In the genomic region with DNA sequence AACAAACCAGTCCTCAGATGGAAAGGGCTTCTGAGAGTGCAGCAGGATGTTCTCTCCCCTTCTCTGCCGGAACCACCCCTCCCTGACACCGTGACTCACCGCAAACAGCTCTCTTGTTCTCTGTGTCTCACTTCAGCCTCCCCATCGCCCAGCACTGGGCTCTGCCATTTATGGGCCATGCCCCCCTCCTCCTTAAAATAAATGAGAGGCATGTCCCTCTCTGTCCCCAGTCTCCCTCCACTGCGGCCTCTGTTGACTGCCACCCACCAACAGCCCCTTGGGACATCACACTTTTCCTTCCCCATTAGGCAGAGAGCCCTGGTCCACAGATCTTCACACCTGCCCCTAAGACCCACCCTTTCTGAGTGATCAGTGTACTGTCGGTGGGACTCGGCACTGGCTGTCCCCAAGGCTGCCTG, we compare ENCODE assay signal across 1 cellular context.
TF ChIP-seq lines count a peak whose summit lies in the region.

No MANE protein-coding gene starts in this region.

TF ChIP-seq in HepG2, 621 proteins besides CTCF, POLR2A, EP300 and RAD21 (continues in another document):
- TF ChIP-seq SMAD1 (CRISPR knock-in tag; IDR thresholded peaks at IDR 0.05; ENCODE audit: borderline replicate concordance, low read depth) (no peak), DNMT3B (CRISPR knock-in tag; conservative IDR thresholded peaks at IDR 0.05) (0 out of 2 replicates have a peak, but pooled peaks have one; percentile 33), ZNF329 (CRISPR knock-in tag; IDR thresholded peaks at IDR 0.05; ENCODE audit: low read depth) (peak; percentile 74; the same call in 1 of the 2 replicates), ZNF430 (CRISPR knock-in tag; IDR thresholded peaks at IDR 0.05) (no peak), ZNF10 (CRISPR knock-in tag; IDR thresholded peaks at IDR 0.05; ENCODE audit: borderline replicate concordance, low read depth) (no peak), ZNF234 (CRISPR knock-in tag; conservative IDR thresholded peaks at IDR 0.05) (no peak), ZFX (CRISPR knock-in tag; IDR thresholded peaks at IDR 0.05; ENCODE audit: low read depth) (no peak), ETV5 (CRISPR knock-in tag; IDR thresholded peaks at IDR 0.05; ENCODE audit: borderline replicate concordance) (peak; percentile 83; the same call in 1 of the 2 replicates), HDAC2 (CRISPR knock-in tag; IDR thresholded peaks at IDR 0.05) (no peak), SAP130 (CRISPR knock-in tag; IDR thresholded peaks at IDR 0.05; ENCODE audit: low read depth) (peak; percentile 54; the same call in 1 of the 2 replicates), MTA1 (CRISPR knock-in tag; IDR thresholded peaks at IDR 0.05; ENCODE audit: borderline replicate concordance) (no peak), CEBPG (CRISPR knock-in tag; IDR thresholded peaks at IDR 0.05) (no peak), ZNF777 (CRISPR knock-in tag; IDR thresholded peaks at IDR 0.05) (no peak), ZFP41 (CRISPR knock-in tag; IDR thresholded peaks at IDR 0.05; ENCODE audit: borderline replicate concordance) (no peak), KAT8 (CRISPR knock-in tag; IDR thresholded peaks at IDR 0.05) (0 out of 2 replicates have a peak, but pooled peaks have one; percentile 14), GABPA (IDR thresholded peaks at IDR 0.05; ENCODE audit: low read depth, low read length) (no peak), GABPA (CRISPR knock-in tag; IDR thresholded peaks at IDR 0.05; ENCODE audit: low read depth) (peak; percentile 29; the same call in 1 of the 2 replicates), BCL6 (CRISPR knock-in tag; IDR thresholded peaks at IDR 0.05) (no peak), ZNF670 (CRISPR knock-in tag; IDR thresholded peaks at IDR 0.05; ENCODE audit: borderline replicate concordance) (no peak), BRD4 (CRISPR knock-in tag; IDR thresholded peaks at IDR 0.05) (no peak)
- TF ChIP-seq, protein P1, sequence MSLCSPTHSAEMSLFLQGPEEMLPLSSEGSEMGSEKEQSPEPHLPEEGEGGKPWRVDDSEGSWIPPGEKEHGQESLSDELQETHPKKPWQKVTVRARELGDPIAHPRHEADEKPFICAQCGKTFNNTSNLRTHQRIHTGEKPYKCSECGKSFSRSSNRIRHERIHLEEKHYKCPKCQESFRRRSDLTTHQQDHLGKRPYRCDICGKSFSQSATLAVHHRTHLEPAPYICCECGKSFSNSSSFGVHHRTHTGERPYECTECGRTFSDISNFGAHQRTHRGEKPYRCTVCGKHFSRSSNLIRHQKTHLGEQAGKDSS (CRISPR knock-in tag; IDR thresholded peaks at IDR 0.05; ENCODE audit: borderline replicate concordance, low read depth): no peak
- TF ChIP-seq, protein P2, sequence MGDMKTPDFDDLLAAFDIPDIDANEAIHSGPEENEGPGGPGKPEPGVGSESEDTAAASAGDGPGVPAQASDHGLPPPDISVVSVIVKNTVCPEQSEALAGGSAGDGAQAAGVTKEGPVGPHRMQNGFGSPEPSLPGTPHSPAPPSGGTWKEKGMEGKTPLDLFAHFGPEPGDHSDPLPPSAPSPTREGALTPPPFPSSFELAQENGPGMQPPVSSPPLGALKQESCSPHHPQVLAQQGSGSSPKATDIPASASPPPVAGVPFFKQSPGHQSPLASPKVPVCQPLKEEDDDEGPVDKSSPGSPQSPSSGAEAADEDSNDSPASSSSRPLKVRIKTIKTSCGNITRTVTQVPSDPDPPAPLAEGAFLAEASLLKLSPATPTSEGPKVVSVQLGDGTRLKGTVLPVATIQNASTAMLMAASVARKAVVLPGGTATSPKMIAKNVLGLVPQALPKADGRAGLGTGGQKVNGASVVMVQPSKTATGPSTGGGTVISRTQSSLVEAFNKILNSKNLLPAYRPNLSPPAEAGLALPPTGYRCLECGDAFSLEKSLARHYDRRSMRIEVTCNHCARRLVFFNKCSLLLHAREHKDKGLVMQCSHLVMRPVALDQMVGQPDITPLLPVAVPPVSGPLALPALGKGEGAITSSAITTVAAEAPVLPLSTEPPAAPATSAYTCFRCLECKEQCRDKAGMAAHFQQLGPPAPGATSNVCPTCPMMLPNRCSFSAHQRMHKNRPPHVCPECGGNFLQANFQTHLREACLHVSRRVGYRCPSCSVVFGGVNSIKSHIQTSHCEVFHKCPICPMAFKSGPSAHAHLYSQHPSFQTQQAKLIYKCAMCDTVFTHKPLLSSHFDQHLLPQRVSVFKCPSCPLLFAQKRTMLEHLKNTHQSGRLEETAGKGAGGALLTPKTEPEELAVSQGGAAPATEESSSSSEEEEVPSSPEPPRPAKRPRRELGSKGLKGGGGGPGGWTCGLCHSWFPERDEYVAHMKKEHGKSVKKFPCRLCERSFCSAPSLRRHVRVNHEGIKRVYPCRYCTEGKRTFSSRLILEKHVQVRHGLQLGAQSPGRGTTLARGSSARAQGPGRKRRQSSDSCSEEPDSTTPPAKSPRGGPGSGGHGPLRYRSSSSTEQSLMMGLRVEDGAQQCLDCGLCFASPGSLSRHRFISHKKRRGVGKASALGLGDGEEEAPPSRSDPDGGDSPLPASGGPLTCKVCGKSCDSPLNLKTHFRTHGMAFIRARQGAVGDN (CRISPR knock-in tag; IDR thresholded peaks at IDR 0.05): peak; percentile 20; the same call in 1 of the 2 replicates
- TF ChIP-seq, protein P3, sequence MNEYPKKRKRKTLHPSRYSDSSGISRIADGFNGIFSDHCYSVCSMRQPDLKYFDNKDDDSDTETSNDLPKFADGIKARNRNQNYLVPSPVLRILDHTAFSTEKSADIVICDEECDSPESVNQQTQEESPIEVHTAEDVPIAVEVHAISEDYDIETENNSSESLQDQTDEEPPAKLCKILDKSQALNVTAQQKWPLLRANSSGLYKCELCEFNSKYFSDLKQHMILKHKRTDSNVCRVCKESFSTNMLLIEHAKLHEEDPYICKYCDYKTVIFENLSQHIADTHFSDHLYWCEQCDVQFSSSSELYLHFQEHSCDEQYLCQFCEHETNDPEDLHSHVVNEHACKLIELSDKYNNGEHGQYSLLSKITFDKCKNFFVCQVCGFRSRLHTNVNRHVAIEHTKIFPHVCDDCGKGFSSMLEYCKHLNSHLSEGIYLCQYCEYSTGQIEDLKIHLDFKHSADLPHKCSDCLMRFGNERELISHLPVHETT (CRISPR knock-in tag; conservative IDR thresholded peaks at IDR 0.05): no peak
- TF ChIP-seq, protein P4, sequence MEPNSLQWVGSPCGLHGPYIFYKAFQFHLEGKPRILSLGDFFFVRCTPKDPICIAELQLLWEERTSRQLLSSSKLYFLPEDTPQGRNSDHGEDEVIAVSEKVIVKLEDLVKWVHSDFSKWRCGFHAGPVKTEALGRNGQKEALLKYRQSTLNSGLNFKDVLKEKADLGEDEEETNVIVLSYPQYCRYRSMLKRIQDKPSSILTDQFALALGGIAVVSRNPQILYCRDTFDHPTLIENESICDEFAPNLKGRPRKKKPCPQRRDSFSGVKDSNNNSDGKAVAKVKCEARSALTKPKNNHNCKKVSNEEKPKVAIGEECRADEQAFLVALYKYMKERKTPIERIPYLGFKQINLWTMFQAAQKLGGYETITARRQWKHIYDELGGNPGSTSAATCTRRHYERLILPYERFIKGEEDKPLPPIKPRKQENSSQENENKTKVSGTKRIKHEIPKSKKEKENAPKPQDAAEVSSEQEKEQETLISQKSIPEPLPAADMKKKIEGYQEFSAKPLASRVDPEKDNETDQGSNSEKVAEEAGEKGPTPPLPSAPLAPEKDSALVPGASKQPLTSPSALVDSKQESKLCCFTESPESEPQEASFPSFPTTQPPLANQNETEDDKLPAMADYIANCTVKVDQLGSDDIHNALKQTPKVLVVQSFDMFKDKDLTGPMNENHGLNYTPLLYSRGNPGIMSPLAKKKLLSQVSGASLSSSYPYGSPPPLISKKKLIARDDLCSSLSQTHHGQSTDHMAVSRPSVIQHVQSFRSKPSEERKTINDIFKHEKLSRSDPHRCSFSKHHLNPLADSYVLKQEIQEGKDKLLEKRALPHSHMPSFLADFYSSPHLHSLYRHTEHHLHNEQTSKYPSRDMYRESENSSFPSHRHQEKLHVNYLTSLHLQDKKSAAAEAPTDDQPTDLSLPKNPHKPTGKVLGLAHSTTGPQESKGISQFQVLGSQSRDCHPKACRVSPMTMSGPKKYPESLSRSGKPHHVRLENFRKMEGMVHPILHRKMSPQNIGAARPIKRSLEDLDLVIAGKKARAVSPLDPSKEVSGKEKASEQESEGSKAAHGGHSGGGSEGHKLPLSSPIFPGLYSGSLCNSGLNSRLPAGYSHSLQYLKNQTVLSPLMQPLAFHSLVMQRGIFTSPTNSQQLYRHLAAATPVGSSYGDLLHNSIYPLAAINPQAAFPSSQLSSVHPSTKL (CRISPR knock-in tag; IDR thresholded peaks at IDR 0.05): peak; percentile 26; the same call in 1 of the 2 replicates
- TF ChIP-seq, protein P5, sequence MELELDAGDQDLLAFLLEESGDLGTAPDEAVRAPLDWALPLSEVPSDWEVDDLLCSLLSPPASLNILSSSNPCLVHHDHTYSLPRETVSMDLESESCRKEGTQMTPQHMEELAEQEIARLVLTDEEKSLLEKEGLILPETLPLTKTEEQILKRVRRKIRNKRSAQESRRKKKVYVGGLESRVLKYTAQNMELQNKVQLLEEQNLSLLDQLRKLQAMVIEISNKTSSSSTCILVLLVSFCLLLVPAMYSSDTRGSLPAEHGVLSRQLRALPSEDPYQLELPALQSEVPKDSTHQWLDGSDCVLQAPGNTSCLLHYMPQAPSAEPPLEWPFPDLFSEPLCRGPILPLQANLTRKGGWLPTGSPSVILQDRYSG (CRISPR knock-in tag; IDR thresholded peaks at IDR 0.05): no peak
- TF ChIP-seq, protein P6, sequence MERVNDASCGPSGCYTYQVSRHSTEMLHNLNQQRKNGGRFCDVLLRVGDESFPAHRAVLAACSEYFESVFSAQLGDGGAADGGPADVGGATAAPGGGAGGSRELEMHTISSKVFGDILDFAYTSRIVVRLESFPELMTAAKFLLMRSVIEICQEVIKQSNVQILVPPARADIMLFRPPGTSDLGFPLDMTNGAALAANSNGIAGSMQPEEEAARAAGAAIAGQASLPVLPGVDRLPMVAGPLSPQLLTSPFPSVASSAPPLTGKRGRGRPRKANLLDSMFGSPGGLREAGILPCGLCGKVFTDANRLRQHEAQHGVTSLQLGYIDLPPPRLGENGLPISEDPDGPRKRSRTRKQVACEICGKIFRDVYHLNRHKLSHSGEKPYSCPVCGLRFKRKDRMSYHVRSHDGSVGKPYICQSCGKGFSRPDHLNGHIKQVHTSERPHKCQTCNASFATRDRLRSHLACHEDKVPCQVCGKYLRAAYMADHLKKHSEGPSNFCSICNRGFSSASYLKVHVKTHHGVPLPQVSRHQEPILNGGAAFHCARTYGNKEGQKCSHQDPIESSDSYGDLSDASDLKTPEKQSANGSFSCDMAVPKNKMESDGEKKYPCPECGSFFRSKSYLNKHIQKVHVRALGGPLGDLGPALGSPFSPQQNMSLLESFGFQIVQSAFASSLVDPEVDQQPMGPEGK (CRISPR knock-in tag; IDR thresholded peaks at IDR 0.05): peak; percentile 43; the same call in 1 of the 2 replicates
- TF ChIP-seq, protein P7, sequence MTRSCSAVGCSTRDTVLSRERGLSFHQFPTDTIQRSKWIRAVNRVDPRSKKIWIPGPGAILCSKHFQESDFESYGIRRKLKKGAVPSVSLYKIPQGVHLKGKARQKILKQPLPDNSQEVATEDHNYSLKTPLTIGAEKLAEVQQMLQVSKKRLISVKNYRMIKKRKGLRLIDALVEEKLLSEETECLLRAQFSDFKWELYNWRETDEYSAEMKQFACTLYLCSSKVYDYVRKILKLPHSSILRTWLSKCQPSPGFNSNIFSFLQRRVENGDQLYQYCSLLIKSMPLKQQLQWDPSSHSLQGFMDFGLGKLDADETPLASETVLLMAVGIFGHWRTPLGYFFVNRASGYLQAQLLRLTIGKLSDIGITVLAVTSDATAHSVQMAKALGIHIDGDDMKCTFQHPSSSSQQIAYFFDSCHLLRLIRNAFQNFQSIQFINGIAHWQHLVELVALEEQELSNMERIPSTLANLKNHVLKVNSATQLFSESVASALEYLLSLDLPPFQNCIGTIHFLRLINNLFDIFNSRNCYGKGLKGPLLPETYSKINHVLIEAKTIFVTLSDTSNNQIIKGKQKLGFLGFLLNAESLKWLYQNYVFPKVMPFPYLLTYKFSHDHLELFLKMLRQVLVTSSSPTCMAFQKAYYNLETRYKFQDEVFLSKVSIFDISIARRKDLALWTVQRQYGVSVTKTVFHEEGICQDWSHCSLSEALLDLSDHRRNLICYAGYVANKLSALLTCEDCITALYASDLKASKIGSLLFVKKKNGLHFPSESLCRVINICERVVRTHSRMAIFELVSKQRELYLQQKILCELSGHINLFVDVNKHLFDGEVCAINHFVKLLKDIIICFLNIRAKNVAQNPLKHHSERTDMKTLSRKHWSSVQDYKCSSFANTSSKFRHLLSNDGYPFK (CRISPR knock-in tag; IDR thresholded peaks at IDR 0.05; ENCODE audit: borderline replicate concordance): no peak
- TF ChIP-seq, protein P8, sequence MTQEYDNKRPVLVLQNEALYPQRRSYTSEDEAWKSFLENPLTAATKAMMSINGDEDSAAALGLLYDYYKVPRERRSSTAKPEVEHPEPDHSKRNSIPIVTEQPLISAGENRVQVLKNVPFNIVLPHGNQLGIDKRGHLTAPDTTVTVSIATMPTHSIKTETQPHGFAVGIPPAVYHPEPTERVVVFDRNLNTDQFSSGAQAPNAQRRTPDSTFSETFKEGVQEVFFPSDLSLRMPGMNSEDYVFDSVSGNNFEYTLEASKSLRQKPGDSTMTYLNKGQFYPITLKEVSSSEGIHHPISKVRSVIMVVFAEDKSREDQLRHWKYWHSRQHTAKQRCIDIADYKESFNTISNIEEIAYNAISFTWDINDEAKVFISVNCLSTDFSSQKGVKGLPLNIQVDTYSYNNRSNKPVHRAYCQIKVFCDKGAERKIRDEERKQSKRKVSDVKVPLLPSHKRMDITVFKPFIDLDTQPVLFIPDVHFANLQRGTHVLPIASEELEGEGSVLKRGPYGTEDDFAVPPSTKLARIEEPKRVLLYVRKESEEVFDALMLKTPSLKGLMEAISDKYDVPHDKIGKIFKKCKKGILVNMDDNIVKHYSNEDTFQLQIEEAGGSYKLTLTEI (CRISPR knock-in tag; conservative IDR thresholded peaks at IDR 0.05): no peak
- TF ChIP-seq, protein P9, sequence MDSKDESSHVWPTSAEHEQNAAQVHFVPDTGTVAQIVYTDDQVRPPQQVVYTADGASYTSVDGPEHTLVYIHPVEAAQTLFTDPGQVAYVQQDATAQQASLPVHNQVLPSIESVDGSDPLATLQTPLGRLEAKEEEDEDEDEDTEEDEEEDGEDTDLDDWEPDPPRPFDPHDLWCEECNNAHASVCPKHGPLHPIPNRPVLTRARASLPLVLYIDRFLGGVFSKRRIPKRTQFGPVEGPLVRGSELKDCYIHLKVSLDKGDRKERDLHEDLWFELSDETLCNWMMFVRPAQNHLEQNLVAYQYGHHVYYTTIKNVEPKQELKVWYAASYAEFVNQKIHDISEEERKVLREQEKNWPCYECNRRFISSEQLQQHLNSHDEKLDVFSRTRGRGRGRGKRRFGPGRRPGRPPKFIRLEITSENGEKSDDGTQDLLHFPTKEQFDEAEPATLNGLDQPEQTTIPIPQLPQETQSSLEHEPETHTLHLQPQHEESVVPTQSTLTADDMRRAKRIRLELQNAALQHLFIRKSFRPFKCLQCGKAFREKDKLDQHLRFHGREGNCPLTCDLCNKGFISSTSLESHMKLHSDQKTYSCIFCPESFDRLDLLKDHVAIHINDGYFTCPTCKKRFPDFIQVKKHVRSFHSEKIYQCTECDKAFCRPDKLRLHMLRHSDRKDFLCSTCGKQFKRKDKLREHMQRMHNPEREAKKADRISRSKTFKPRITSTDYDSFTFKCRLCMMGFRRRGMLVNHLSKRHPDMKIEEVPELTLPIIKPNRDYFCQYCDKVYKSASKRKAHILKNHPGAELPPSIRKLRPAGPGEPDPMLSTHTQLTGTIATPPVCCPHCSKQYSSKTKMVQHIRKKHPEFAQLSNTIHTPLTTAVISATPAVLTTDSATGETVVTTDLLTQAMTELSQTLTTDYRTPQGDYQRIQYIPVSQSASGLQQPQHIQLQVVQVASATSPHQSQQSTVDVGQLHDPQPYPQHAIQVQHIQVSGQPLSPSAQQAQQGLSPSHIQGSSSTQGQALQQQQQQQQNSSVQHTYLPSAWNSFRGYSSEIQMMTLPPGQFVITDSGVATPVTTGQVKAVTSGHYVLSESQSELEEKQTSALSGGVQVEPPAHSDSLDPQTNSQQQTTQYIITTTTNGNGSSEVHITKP (CRISPR knock-in tag; IDR thresholded peaks at IDR 0.05; ENCODE audit: low read depth): peak; percentile 56; the same call in 1 of the 2 replicates
